Comparison of ENCODE assay signal across 17 cellular contexts in genomic region chr3:39088456-39088855, GRCh38. TPM values are rescaled to one million over a fixed set of nuclear protein-coding genes. Genes with fewer than 3 reads are reported as not detected.
"Had no signal": no experiment of that assay in that cellular context is flagged by ENCODE, and none has a peak within 500 bp of the region (broad histone marks: within the 10 kb centered on the region; RNA-seq: fewer than 3 reads in every experiment).

No MANE protein-coding gene starts in this region.

- DNase-seq: activated CD4-positive, alpha-beta T cell treated with anti-CD3 and anti-CD28 coated beads for 4 hours; activated naive CD4-positive, alpha-beta T cell treated with Interleukin-2 at 50 U/mL for 16 hours; activated naive CD8-positive, alpha-beta T cell treated with anti-CD3 and anti-CD28 coated beads, Interleukin-2, amount 10 ng/mL, durations not matched to agents 7 days and 5 days; anterior cingulate cortex; effector CD4-positive, alpha-beta T cell; mesendoderm; natural killer cell; nucleus accumbens; posterior cingulate gyrus; retina; stimulated activated naive CD4-positive, alpha-beta T cell; substantia nigra; T-helper 2 cell; tibial artery; WERI-Rb-1 had no signal

- ATAC-seq: esophagus mucosa, natural killer cell had no signal

- H3K27ac ChIP-seq: tibial artery, WERI-Rb-1 had no signal

- H3K27me3 ChIP-seq: tibial artery had no signal

- H3K4me1 ChIP-seq: tibial artery had no signal

- H3K4me3 ChIP-seq: tibial artery had no signal

- H3K9me3 ChIP-seq: tibial artery had no signal

RNA-seq across cellular contexts. Expression of gene SCN11A, which starts 36.7 kb away (rescaled TPM):
- total RNA-seq: SK-MEL-5 had no signal
